Comparison of ENCODE assay signal across 1 cellular context in genomic region chr7:128815289-128815938, GRCh38.
TF ChIP-seq lines count a peak whose summit lies in the region.

No MANE protein-coding gene starts in this region.

TF ChIP-seq in K562, 482 proteins besides CTCF, POLR2A, EP300 and RAD21:
- TF ChIP-seq SPI1 (IDR thresholded peaks at IDR 0.05; ENCODE audit: borderline replicate concordance, low read depth, low read length) (peak; percentile 92), ZNF584 (CRISPR knock-in tag; IDR thresholded peaks at IDR 0.05; ENCODE audit: low read depth) (no peak), ZNF316 (IDR thresholded peaks at IDR 0.05) (peak; percentile 98), CTBP1 (IDR thresholded peaks at IDR 0.05; ENCODE audit: borderline replicate concordance) (peak; percentile 27; the same call in 1 of the 2 replicates), ETV6 (IDR thresholded peaks at IDR 0.05; ENCODE audit: borderline replicate concordance in 1 of 2, low read depth in 2 of 2, low read length in 1 of 2) (peak; percentile 19 to 48; a peak in 1 of 4 replicates), ETV6 (CRISPR knock-in tag; IDR thresholded peaks at IDR 0.05; ENCODE audit: borderline replicate concordance) (no peak), MAFG (tag; conservative IDR thresholded peaks at IDR 0.05) (peak; percentile 95), ZNF134 (CRISPR knock-in tag; conservative IDR thresholded peaks at IDR 0.05) (no peak), HBP1 (CRISPR knock-in tag; IDR thresholded peaks at IDR 0.05) (peak; percentile 7; the same call in 1 of the 2 replicates), MAFK (IDR thresholded peaks at IDR 0.05; ENCODE audit: low read length) (peak; percentile 90), GTF3C2 (IDR thresholded peaks at IDR 0.05; ENCODE audit: borderline replicate concordance, extremely low read depth, insufficient read length) (no peak), CCAR2 (IDR thresholded peaks at IDR 0.05; ENCODE audit: low read depth, low read length) (no peak), POLR2AphosphoS2 (IDR thresholded peaks at IDR 0.05; ENCODE audit: low read length) (peak; percentile 36; the same call in 1 of the 2 replicates), SUPT5H (IDR thresholded peaks at IDR 0.05) (peak; percentile 34; the same call in 1 of the 2 replicates), ZBTB17 (CRISPR knock-in tag; IDR thresholded peaks at IDR 0.05) (0 out of 2 replicates have a peak, but pooled peaks have one; percentile 19), SMARCA4 (IDR thresholded peaks at IDR 0.05) (0 out of 2 replicates have a peak, but pooled peaks have one; percentile 15), FOXA3 (CRISPR knock-in tag; conservative IDR thresholded peaks at IDR 0.05 in 1 of 2, IDR thresholded peaks at IDR 0.05 in 1 of 2) (0 out of 4 replicates have a peak, but pooled peaks of 1 of the 2 experiments have one; percentile 20), C11orf30 (IDR thresholded peaks at IDR 0.05; ENCODE audit: low read depth) (peak; percentile 98), EHMT2 (IDR thresholded peaks at IDR 0.05) (0 out of 2 replicates have a peak, but pooled peaks have one; percentile 10), MAFF (IDR thresholded peaks at IDR 0.05; ENCODE audit: low read length) (peak; percentile 90), KDM5B (IDR thresholded peaks at IDR 0.05; ENCODE audit: insufficient replicate concordance, low read depth, low read length) (peak; percentile 25), E2F6 (IDR thresholded peaks at IDR 0.05; ENCODE audit: borderline replicate concordance in 1 of 2, extremely low read depth in 1 of 2, insufficient read depth in 1 of 2, insufficient read length in 1 of 2, low read depth in 1 of 2, low read length in 1 of 2, poor library complexity in 1 of 2, severe bottlenecking in 1 of 2) (peak in 1 of 2 experiments; percentile 20), STAT5B (CRISPR knock-in tag; IDR thresholded peaks at IDR 0.05) (no peak), ZBTB34 (CRISPR knock-in tag; IDR thresholded peaks at IDR 0.05) (no peak)
